ENCODE assay signal across 7 cellular contexts in the genomic region with DNA sequence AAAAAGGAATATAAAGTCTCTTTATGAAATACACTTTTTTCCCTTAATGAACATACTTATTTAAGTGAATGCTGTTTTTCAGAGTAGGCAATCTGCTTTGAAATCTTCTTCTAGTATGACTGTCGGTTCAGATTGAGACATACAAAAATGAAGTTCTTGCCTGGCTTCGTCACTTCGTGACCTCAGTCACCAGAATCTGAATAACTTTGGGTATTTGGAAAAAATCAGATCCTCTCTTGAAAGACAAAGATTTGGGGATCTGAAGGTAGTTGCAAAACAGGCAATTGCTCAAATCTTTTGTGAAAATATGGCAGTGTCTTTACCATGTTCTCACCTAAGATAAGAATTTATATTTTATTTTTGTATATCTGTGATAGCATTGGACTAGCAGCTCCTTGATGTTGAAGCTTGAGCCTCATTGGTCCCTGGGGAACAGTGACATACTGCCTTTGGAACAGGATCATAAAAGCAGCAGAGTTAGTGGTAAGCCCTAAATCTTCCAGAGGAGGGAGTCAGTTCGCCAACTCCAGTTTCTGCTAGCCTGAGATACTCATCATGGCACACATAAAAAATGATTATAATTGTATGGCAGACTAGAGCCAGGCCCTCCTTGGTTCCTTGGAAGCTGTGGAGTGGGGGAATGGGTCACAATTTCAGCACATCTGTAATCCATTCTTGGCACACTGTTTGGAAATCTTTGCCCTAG. TPM values are rescaled to one million over a fixed set of nuclear protein-coding genes. Genes with fewer than 3 reads are reported as not detected.
DNase-seq lines count a peak whose midpoint lies in the region; ATAC-seq and TF ChIP-seq lines count a peak whose summit lies in the region.

No MANE protein-coding gene starts in this region.

- no peak overlapping the region for H3K4me3 ChIP-seq in psoas muscle

- H3K27me3 Mint-ChIP-seq in naive B cell, result no peaks in the 10 kb centered on the region

- peak overlapping the region; percentile 16 to 93 (median 76) for H3K27ac Mint-ChIP-seq in naive B cell

- no peaks in the 10 kb centered on the region for H3K9me3 ChIP-seq in psoas muscle

- WGBS in psoas muscle, 3 donors, result 70 to 79% (median 75%) methylated on average over 4 of the region's 4 CpGs

- peaks cover 0 to 2% of the 10 kb centered on the region in 2 donors for H3K36me3 Mint-ChIP-seq in naive B cell

- TF ChIP-seq CTCF in psoas muscle (IDR thresholded peaks at IDR 0.05), result no peak

- no peaks in the 10 kb centered on the region for H3K36me3 ChIP-seq in psoas muscle (ENCODE audit: insufficient read depth in 1 of 2, low read depth in 1 of 2)

- peaks cover 23% of the 10 kb centered on the region for H3K4me1 ChIP-seq in psoas muscle

- ATAC-seq in naive B cell (ENCODE audit: low read depth in 2 of 2) (no peak), HG03108 (IDR thresholded peaks at IDR 0.05; ENCODE audit: unreplicated experiment) (no peak), psoas muscle (no peak)

- H3K4me1 Mint-ChIP-seq in naive B cell, result peaks cover 43 to 70% (median 53%) of the 10 kb centered on the region in 3 donors

- no peaks in the 10 kb centered on the region for H3K27me3 ChIP-seq in psoas muscle (ENCODE audit: insufficient read depth in 3 of 3, low read length in 2 of 3)

- intact Hi-C loops in psoas muscle (cut with DNase I), result loop anchor here in 1 of 2 donors (5.0 kb wide), 1 partner anchor 1687 kb away; the partner anchor contains the start of gene RPS3A

- no peaks in the 10 kb centered on the region for H3K9me3 Mint-ChIP-seq in naive B cell

- DNase-seq in DMS 273 (lab: John Stamatoyannopoulos, UW; ENCODE audit: unreplicated experiment), result peak; percentile 64
- peak; percentile 61 to 62 for DNase-seq in Kasumi-1 (lab: John Stamatoyannopoulos, UW)
- DNase-seq in amniotic stem cell (lab: John Stamatoyannopoulos, UW), result peak; percentile 14
- no peak for DNase-seq in naive B cell
- no peak for DNase-seq in psoas muscle
- DNase-seq in NCI-H748 treated with DMSO at 0.1 percent for 48 hours (lab: John Stamatoyannopoulos, UW), result no peak

- H3K4me3 Mint-ChIP-seq in naive B cell, result peak overlapping the region in 1 of 8 donors; percentile 64

- H3K27ac ChIP-seq in psoas muscle, result no peak overlapping the region

RNA-seq across cellular contexts. Expression of gene ARFIP1, which starts 4.9 kb away (rescaled TPM):
- polyA plus RNA-seq in naive B cell (ENCODE audit: low read depth in 6 of 6) (10 to 100 TPM; 21.4 to 32.7 (median 27.8) TPM), psoas muscle (10 to 100 TPM in 2 of 3 donors, 1 to 10 TPM in 1; 6.8 to 12.9 (median 12.2) TPM)
- total RNA-seq in psoas muscle, result 10 to 100 TPM in 3 of 4 donors, 1 to 10 TPM in 1; 8.1 to 15.7 (median 12.4) TPM

RNA-seq across cellular contexts. Expression of gene TIGD4, which starts 5.1 kb away (rescaled TPM):
- polyA plus RNA-seq in naive B cell (ENCODE audit: low read depth in 6 of 6), result under 1 TPM in 3 of 6 donors, not detected in 3; 0.09 to 0.13 (median 0.12) TPM
- total RNA-seq in psoas muscle, result under 1 TPM in 3 of 4 donors, not detected in 1; 0.12 to 0.36 (median 0.13) TPM
- polyA plus RNA-seq in psoas muscle, result under 1 TPM; 0.03 to 0.56 (median 0.12) TPM

Comparison
In these comparisons a context has a peak if more than half of its experiments do, and no peak if none do; other contexts are left out.
1. DNase-seq: peak in DMS 273 (single experiment), Kasumi-1 (2 of 2) and amniotic stem cell (single experiment); none in naive B cell (single experiment), psoas muscle (0 of 2) and NCI-H748 treated with DMSO at 0.1 percent for 48 hours (single experiment).